1 cellular context compared by ENCODE assay signal in genomic region chr9:73683862-73684591, GRCh38.
TF ChIP-seq lines count a peak whose summit lies in the region.

No MANE protein-coding gene starts in this region.

TF ChIP-seq in HepG2, 621 proteins besides CTCF, POLR2A, EP300 and RAD21 (continued from another document):
- TF ChIP-seq KIAA2018 (CRISPR knock-in tag; IDR thresholded peaks at IDR 0.05; ENCODE audit: borderline replicate concordance) (no peak), MEIS1 (CRISPR knock-in tag; IDR thresholded peaks at IDR 0.05; ENCODE audit: borderline replicate concordance) (no peak), FOXJ3 (CRISPR knock-in tag; IDR thresholded peaks at IDR 0.05; ENCODE audit: borderline replicate concordance) (no peak), ZNF329 (CRISPR knock-in tag; IDR thresholded peaks at IDR 0.05; ENCODE audit: low read depth) (no peak)
